In the genomic region with DNA sequence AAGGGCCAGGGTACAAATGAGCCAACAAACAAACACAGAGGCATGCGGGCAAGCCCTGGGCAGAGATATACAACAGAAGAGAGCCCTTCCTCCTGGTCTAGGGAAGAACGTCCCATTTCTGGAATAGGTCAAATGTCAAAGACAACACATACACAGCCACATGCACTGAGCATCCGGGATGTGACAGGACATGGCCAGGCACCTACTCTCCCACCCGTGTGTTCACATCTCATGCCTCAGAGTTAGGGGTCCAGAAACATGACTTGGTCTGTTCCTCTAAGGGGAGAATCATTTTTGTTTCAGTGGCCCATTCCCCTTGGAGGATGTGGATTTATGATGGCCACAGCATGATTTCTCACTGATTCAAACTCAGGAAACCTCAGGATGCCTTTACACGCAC, we compare ENCODE assay signal across 14 cellular contexts. TPM values are rescaled to one million over a fixed set of nuclear protein-coding genes. Genes with fewer than 3 reads are reported as not detected.
DNase-seq lines count a peak whose midpoint lies in the region; ATAC-seq and TF ChIP-seq lines count a peak whose summit lies in the region.
"Had no signal": no experiment of that assay in that cellular context is flagged by ENCODE, and none has a peak within 500 bp of the region (broad histone marks: within the 10 kb centered on the region; RNA-seq: fewer than 3 reads in every experiment).

No MANE protein-coding gene starts in this region.

- peaks cover 84% of the 10 kb centered on the region for H3K4me1 Mint-ChIP-seq in activated CD8-positive, alpha-beta T cell treated with anti-CD3 and anti-CD28 coated beads, Interleukin-2, amount 10 ng/mL, durations not matched to agents 7 days and 5 days (ENCODE audit: low read depth)
- peaks cover 29% of the 10 kb centered on the region for H3K4me1 Mint-ChIP-seq in CD14-positive monocyte
- H3K4me1 Mint-ChIP-seq: mesothelial cell of epicardium had no signal

- peaks cover 40% of the 10 kb centered on the region for H3K36me3 Mint-ChIP-seq in activated CD8-positive, alpha-beta T cell treated with anti-CD3 and anti-CD28 coated beads, Interleukin-2, amount 10 ng/mL, durations not matched to agents 7 days and 5 days (ENCODE audit: low read depth)
- peaks cover 0 to 4% of the 10 kb centered on the region in 2 donors for H3K36me3 Mint-ChIP-seq in CD14-positive monocyte
- H3K36me3 Mint-ChIP-seq: mesothelial cell of epicardium had no signal

- H3K27me3 Mint-ChIP-seq in activated CD8-positive, alpha-beta T cell treated with anti-CD3 and anti-CD28 coated beads, Interleukin-2, amount 10 ng/mL, durations not matched to agents 7 days and 5 days (ENCODE audit: low read depth) = no peaks in the 10 kb centered on the region
- peaks cover 5 to 7% (median 6%) of the 10 kb centered on the region in 3 donors for H3K27me3 Mint-ChIP-seq in CD14-positive monocyte (ENCODE audit: low read depth in 3 of 3)

- peak overlapping the region; percentile 89 for H3K27ac ChIP-seq in left ventricle myocardium inferior (replicated peaks)
- H3K27ac ChIP-seq in mucosa of rectum (ENCODE audit: low read depth in 2 of 2, low read length in 2 of 2) = peak overlapping the region; percentile 49 to 67
- peak overlapping the region; percentile 57 for H3K27ac ChIP-seq in urinary bladder (ENCODE audit: low read depth)
- H3K27ac ChIP-seq: SJCRH30 had no signal

- H3K27me3 ChIP-seq in left ventricle myocardium inferior (ENCODE audit: low read depth) = no peaks in the 10 kb centered on the region
- no peaks in the 10 kb centered on the region for H3K27me3 ChIP-seq in mucosa of rectum (ENCODE audit: control insufficient read depth in 2 of 2, insufficient read depth in 2 of 2, low read length in 2 of 2)
- H3K27me3 ChIP-seq: SJCRH30 had no signal

- H3K4me3 ChIP-seq in left ventricle myocardium inferior (peak overlapping the region; percentile 67), mucosa of rectum (ENCODE audit: low read length in 2 of 2) (no peak overlapping the region), urinary bladder (ENCODE audit: low read depth, low read length) (no peak overlapping the region)
- H3K4me3 ChIP-seq: SJCRH30 had no signal

- CTCF ChIA-PET in activated CD8-positive, alpha-beta T cell treated with anti-CD3 and anti-CD28 coated beads, Interleukin-2, amount 10 ng/mL, durations not matched to agents 7 days and 5 days (lab: Charles Lee) = interaction anchor here (0.7 to 13.0 kb wide), 6 partner anchors 18 to 159 kb away, joined by 3 to 366 read pairs (median 4); a partner anchor contains a TSS

- WGBS in urinary bladder = 64% methylated on average over 5 of the region's 5 CpGs

- H3K9me3 ChIP-seq in left ventricle myocardium inferior (replicated peaks) = no peaks in the 10 kb centered on the region
- H3K9me3 ChIP-seq in mucosa of rectum (ENCODE audit: control insufficient read depth in 2 of 2, low read length in 2 of 2) = no peaks in the 10 kb centered on the region
- H3K9me3 ChIP-seq: SJCRH30 had no signal

- no peaks in the 10 kb centered on the region for H3K36me3 ChIP-seq in left ventricle myocardium inferior
- no peaks in the 10 kb centered on the region for H3K36me3 ChIP-seq in mucosa of rectum (ENCODE audit: control insufficient read depth in 2 of 2, insufficient read depth in 2 of 2, low read length in 2 of 2)
- H3K36me3 ChIP-seq in urinary bladder (ENCODE audit: insufficient read depth) = no peaks in the 10 kb centered on the region
- H3K36me3 ChIP-seq: SJCRH30 had no signal

- H3K9ac ChIP-seq in mucosa of rectum (ENCODE audit: low read depth in 1 of 2, low read length in 2 of 2) = no peak overlapping the region

- POLR2A ChIA-PET in activated CD8-positive, alpha-beta T cell treated with anti-CD3 and anti-CD28 coated beads, Interleukin-2, amount 10 ng/mL, durations not matched to agents 7 days and 5 days (lab: Charles Lee) = interaction anchor here (0.8 to 11.5 kb wide), 3 partner anchors 17 to 37 kb away, joined by 3 to 303 read pairs (median 3); no protein-coding TSS in a partner anchor

- H3K4me1 ChIP-seq in left ventricle myocardium inferior (peaks cover 68% of the 10 kb centered on the region), mucosa of rectum (ENCODE audit: control insufficient read depth in 2 of 2, insufficient read depth in 2 of 2, low read length in 2 of 2) (peaks cover 5 to 27% of the 10 kb centered on the region in 2 donors), urinary bladder (ENCODE audit: insufficient read depth) (no peaks in the 10 kb centered on the region)

- H3K4me3 Mint-ChIP-seq in activated CD8-positive, alpha-beta T cell treated with anti-CD3 and anti-CD28 coated beads, Interleukin-2, amount 10 ng/mL, durations not matched to agents 7 days and 5 days = peak overlapping the region; percentile 48
- H3K4me3 Mint-ChIP-seq in CD14-positive monocyte = no peak overlapping the region
- H3K4me3 Mint-ChIP-seq: mesothelial cell of epicardium had no signal

- DNase-seq in left ventricle myocardium inferior = no peak
- no peak for DNase-seq in left cardiac atrium
- no peak for DNase-seq in activated CD8-positive, alpha-beta T cell treated with anti-CD3 and anti-CD28 coated beads, Interleukin-2, amount 10 ng/mL, durations not matched to agents 7 days and 5 days
- DNase-seq in DMS 273 (lab: John Stamatoyannopoulos, UW; ENCODE audit: unreplicated experiment) = no peak
- no peak for DNase-seq in CD14-positive monocyte (ENCODE audit: low spot score)
- no peak for DNase-seq in activated effector memory CD4-positive, alpha-beta T cell treated with Interleukin-2 at 50 U/mL for 16 hours
- DNase-seq: activated gamma-delta T cell, NCI-H1930, SJCRH30 had no signal

- no peak for ATAC-seq in left cardiac atrium
- no peak for ATAC-seq in activated CD8-positive, alpha-beta T cell treated with anti-CD3 and anti-CD28 coated beads, Interleukin-2, amount 10 ng/mL, durations not matched to agents 7 days and 5 days

- intact Hi-C loops in left ventricle myocardium inferior (cut with micrococcal nuclease) (no loop called here), left cardiac atrium (cut with DNase I) (no loop called here), CD14-positive monocyte (cut with micrococcal nuclease) (loop anchor here in 1 of 2 donors (2.0 kb wide), 1 partner anchor 38 kb away; no protein-coding TSS in a partner anchor)

- H3K27ac Mint-ChIP-seq in activated CD8-positive, alpha-beta T cell treated with anti-CD3 and anti-CD28 coated beads, Interleukin-2, amount 10 ng/mL, durations not matched to agents 7 days and 5 days = peak overlapping the region; percentile 82
- H3K27ac Mint-ChIP-seq in CD14-positive monocyte = no peak overlapping the region
- H3K27ac Mint-ChIP-seq: mesothelial cell of epicardium had no signal

- TF ChIP-seq CTCF in left ventricle myocardium inferior (IDR thresholded peaks at IDR 0.05; ENCODE audit: borderline replicate concordance) = no peak
- no peak for TF ChIP-seq CTCF in CD14-positive monocyte (IDR thresholded peaks at IDR 0.05)

- peaks cover 16% of the 10 kb centered on the region for H3K9me3 Mint-ChIP-seq in activated CD8-positive, alpha-beta T cell treated with anti-CD3 and anti-CD28 coated beads, Interleukin-2, amount 10 ng/mL, durations not matched to agents 7 days and 5 days (ENCODE audit: insufficient read depth)
- H3K9me3 Mint-ChIP-seq in CD14-positive monocyte = peaks cover 0 to 9% (median 6%) of the 10 kb centered on the region in 7 donors
- H3K9me3 Mint-ChIP-seq: mesothelial cell of epicardium had no signal

RNA-seq across cellular contexts. Expression of a gene that starts 0.8 kb away (rescaled TPM):
- total RNA-seq in left ventricle myocardium inferior = 251 TPM
- total RNA-seq in left cardiac atrium = 100 to 1,000 TPM; 102 to 105 TPM
- 10 to 100 TPM; 15.8 to 17.0 TPM for total RNA-seq in activated CD8-positive, alpha-beta T cell treated with anti-CD3 and anti-CD28 coated beads, Interleukin-2, amount 10 ng/mL, durations not matched to agents 7 days and 5 days
- total RNA-seq in urinary bladder = 32.3 TPM
- 72.7 TPM for polyA plus RNA-seq in urinary bladder
- polyA plus RNA-seq in CD14-positive monocyte = 1 to 10 TPM in 1 of 2 donors, under 1 TPM in 1; 0.25 to 1.4 TPM

RNA-seq across cellular contexts. Expression of a gene that starts 19.9 kb away (rescaled TPM):
- total RNA-seq in left ventricle myocardium inferior (1.2 TPM), left cardiac atrium (not detected), urinary bladder (not detected)
- not detected for total RNA-seq in activated CD8-positive, alpha-beta T cell treated with anti-CD3 and anti-CD28 coated beads, Interleukin-2, amount 10 ng/mL, durations not matched to agents 7 days and 5 days
- polyA plus RNA-seq in urinary bladder (not detected), CD14-positive monocyte (not detected)
- total RNA-seq: chondrocyte, mesothelial cell of epicardium, posterior vena cava, SJCRH30 had no signal

RNA-seq across cellular contexts. Expression of a gene that starts 49.0 kb away (rescaled TPM):
- total RNA-seq in left ventricle myocardium inferior = 0.27 TPM
- total RNA-seq in left cardiac atrium = under 1 TPM; 0.24 to 0.56 TPM
- total RNA-seq in activated CD8-positive, alpha-beta T cell treated with anti-CD3 and anti-CD28 coated beads, Interleukin-2, amount 10 ng/mL, durations not matched to agents 7 days and 5 days = 1 to 10 TPM; 1.4 to 1.7 TPM
- 2.0 TPM for total RNA-seq in urinary bladder
- polyA plus RNA-seq in urinary bladder = 0.41 TPM
- under 1 TPM; 0.28 to 0.95 TPM for polyA plus RNA-seq in CD14-positive monocyte

RNA-seq across cellular contexts. Expression of a gene that starts 50.0 kb away (rescaled TPM):
- total RNA-seq in left ventricle myocardium inferior = not detected
- total RNA-seq in left cardiac atrium = not detected
- not detected for total RNA-seq in activated CD8-positive, alpha-beta T cell treated with anti-CD3 and anti-CD28 coated beads, Interleukin-2, amount 10 ng/mL, durations not matched to agents 7 days and 5 days
- not detected for total RNA-seq in urinary bladder
- not detected for polyA plus RNA-seq in urinary bladder
- not detected for polyA plus RNA-seq in CD14-positive monocyte
- total RNA-seq: chondrocyte, mesothelial cell of epicardium, posterior vena cava, SJCRH30 had no signal
